Comparison of ENCODE assay signal across 22 cellular contexts in genomic region chr17:42830971-42831370, GRCh38. TPM values are rescaled to one million over a fixed set of nuclear protein-coding genes. Genes with fewer than 3 reads are reported as not detected.
DNase-seq lines count a peak whose midpoint lies in the region; ATAC-seq and TF ChIP-seq lines count a peak whose summit lies in the region.
"Had no signal": no experiment of that assay in that cellular context is flagged by ENCODE, and none has a peak within 500 bp of the region (broad histone marks: within the 10 kb centered on the region; RNA-seq: fewer than 3 reads in every experiment).

No MANE protein-coding gene starts in this region.

- H3K36me3 ChIP-seq in prostate gland: no peaks in the 10 kb centered on the region

- H3K4me1 ChIP-seq in prostate gland (replicated peaks): no peaks in the 10 kb centered on the region
- H3K4me1 ChIP-seq: BE2C had no signal

- H3K4me3 ChIP-seq in prostate gland: no peak overlapping the region
- H3K4me3 ChIP-seq: A549, GM12878, GM23338 had no signal

- peaks cover 14% of the 10 kb centered on the region for H3K36me3 Mint-ChIP-seq in stimulated activated naive CD8-positive, alpha-beta T cell treated with anti-CD3 and anti-CD28 coated beads, Interleukin-15, Interleukin-2, amounts not matched to agents 100 ng/mL and 50 ng/mL, for 24 hours (ENCODE audit: low read depth)
- peaks cover 6% of the 10 kb centered on the region for H3K36me3 Mint-ChIP-seq in activated T-helper 1 cell treated with anti-CD3 and anti-CD28 coated beads, Interleukin-12 subunit alpha, Interleukin-12 subunit beta, Interleukin-2, Interleukin-4 antibody, amounts not matched to agents 30 ng/mL and 10 ng/mL and 1 ng/mL, durations not matched to agents 14 hours and 24 hours and 36 hours (ENCODE audit: low read depth)
- H3K36me3 Mint-ChIP-seq in natural killer cell (no peaks in the 10 kb centered on the region), type B pancreatic cell (no peaks in the 10 kb centered on the region)

- intact Hi-C loops in activated T-helper 1 cell treated with anti-CD3 and anti-CD28 coated beads, Interleukin-12 subunit alpha, Interleukin-12 subunit beta, Interleukin-2, Interleukin-4 antibody, amounts not matched to agents 30 ng/mL and 10 ng/mL and 1 ng/mL, durations not matched to agents 14 hours and 24 hours and 36 hours (cut with micrococcal nuclease): loop anchor here (5.0 kb wide), 1 partner anchor 151 kb away; the partner anchor contains the start of genes PTGES3L and RUNDC1
- intact Hi-C loops in natural killer cell (cut with micrococcal nuclease) (loop anchor here (5.0 to 10.0 kb wide), 2 partner anchors 151 to 654 kb away; partner anchors contain the start of genes DHX8, PTGES3L and RUNDC1), prostate gland (cut with DNase I) (loop anchor here (10.0 kb wide), 1 partner anchor 504 kb away; no protein-coding TSS in a partner anchor)

- H3K9me3 Mint-ChIP-seq in stimulated activated naive CD8-positive, alpha-beta T cell treated with anti-CD3 and anti-CD28 coated beads, Interleukin-15, Interleukin-2, amounts not matched to agents 100 ng/mL and 50 ng/mL, for 24 hours: no peaks in the 10 kb centered on the region
- H3K9me3 Mint-ChIP-seq in activated T-helper 1 cell treated with anti-CD3 and anti-CD28 coated beads, Interleukin-12 subunit alpha, Interleukin-12 subunit beta, Interleukin-2, Interleukin-4 antibody, amounts not matched to agents 30 ng/mL and 10 ng/mL and 1 ng/mL, durations not matched to agents 14 hours and 24 hours and 36 hours: no peaks in the 10 kb centered on the region
- no peaks in the 10 kb centered on the region for H3K9me3 Mint-ChIP-seq in natural killer cell
- no peaks in the 10 kb centered on the region for H3K9me3 Mint-ChIP-seq in type B pancreatic cell
- H3K9me3 Mint-ChIP-seq: GM23338 had no signal

- H3K4me3 Mint-ChIP-seq in stimulated activated naive CD8-positive, alpha-beta T cell treated with anti-CD3 and anti-CD28 coated beads, Interleukin-15, Interleukin-2, amounts not matched to agents 100 ng/mL and 50 ng/mL, for 24 hours: no peak overlapping the region
- peak overlapping the region; percentile 16 for H3K4me3 Mint-ChIP-seq in activated T-helper 1 cell treated with anti-CD3 and anti-CD28 coated beads, Interleukin-12 subunit alpha, Interleukin-12 subunit beta, Interleukin-2, Interleukin-4 antibody, amounts not matched to agents 30 ng/mL and 10 ng/mL and 1 ng/mL, durations not matched to agents 14 hours and 24 hours and 36 hours
- H3K4me3 Mint-ChIP-seq in natural killer cell (peak overlapping the region; percentile 47), type B pancreatic cell (peak overlapping the region; percentile 54)

- no peak overlapping the region for H3K27ac ChIP-seq in prostate gland
- H3K27ac ChIP-seq: A549 had no signal

- no peak for ATAC-seq in stimulated activated naive CD8-positive, alpha-beta T cell treated with anti-CD3 and anti-CD28 coated beads, Interleukin-15, Interleukin-2, amounts not matched to agents 100 U/mL and 50 U/mL, for 24 hours
- ATAC-seq in natural killer cell: no peak
- no peak for ATAC-seq in HG03439 (IDR thresholded peaks at IDR 0.05; ENCODE audit: unreplicated experiment)
- ATAC-seq: A549, GM12878, GM23338, Panc1 had no signal

- H3K27me3 Mint-ChIP-seq in stimulated activated naive CD8-positive, alpha-beta T cell treated with anti-CD3 and anti-CD28 coated beads, Interleukin-15, Interleukin-2, amounts not matched to agents 100 ng/mL and 50 ng/mL, for 24 hours: no peaks in the 10 kb centered on the region
- peaks cover 7% of the 10 kb centered on the region for H3K27me3 Mint-ChIP-seq in activated T-helper 1 cell treated with anti-CD3 and anti-CD28 coated beads, Interleukin-12 subunit alpha, Interleukin-12 subunit beta, Interleukin-2, Interleukin-4 antibody, amounts not matched to agents 30 ng/mL and 10 ng/mL and 1 ng/mL, durations not matched to agents 14 hours and 24 hours and 36 hours (ENCODE audit: insufficient read depth)
- H3K27me3 Mint-ChIP-seq in natural killer cell (ENCODE audit: low read depth in 2 of 2) (peaks cover 9 to 13% of the 10 kb centered on the region in 2 donors), type B pancreatic cell (peaks cover 24% of the 10 kb centered on the region)

- H3K9me3 ChIP-seq in prostate gland: no peaks in the 10 kb centered on the region
- H3K9me3 ChIP-seq: A549, BE2C had no signal

- TF ChIP-seq CTCF in natural killer cell (IDR thresholded peaks at IDR 0.05): no peak
- TF ChIP-seq CTCF in type B pancreatic cell (conservative IDR thresholded peaks at IDR 0.05): no peak
- TF ChIP-seq CTCF in prostate gland (IDR thresholded peaks at IDR 0.05): no peak

- peaks cover 25% of the 10 kb centered on the region for H3K4me1 Mint-ChIP-seq in stimulated activated naive CD8-positive, alpha-beta T cell treated with anti-CD3 and anti-CD28 coated beads, Interleukin-15, Interleukin-2, amounts not matched to agents 100 ng/mL and 50 ng/mL, for 24 hours (ENCODE audit: low read depth)
- peaks cover 19% of the 10 kb centered on the region for H3K4me1 Mint-ChIP-seq in activated T-helper 1 cell treated with anti-CD3 and anti-CD28 coated beads, Interleukin-12 subunit alpha, Interleukin-12 subunit beta, Interleukin-2, Interleukin-4 antibody, amounts not matched to agents 30 ng/mL and 10 ng/mL and 1 ng/mL, durations not matched to agents 14 hours and 24 hours and 36 hours (ENCODE audit: low read depth)
- H3K4me1 Mint-ChIP-seq in natural killer cell (peaks cover 22 to 29% of the 10 kb centered on the region in 2 donors), type B pancreatic cell (ENCODE audit: unreplicated experiment) (peaks cover 16% of the 10 kb centered on the region)

- no peak for TF ChIP-seq POLR2A in prostate gland (IDR thresholded peaks at IDR 0.05)

- no peak for DNase-seq in stimulated activated naive CD8-positive, alpha-beta T cell treated with anti-CD3 and anti-CD28 coated beads, Interleukin-15, Interleukin-2, amounts not matched to agents 100 U/mL and 50 U/mL, for 24 hours
- DNase-seq in activated T-helper 1 cell treated with anti-CD3 and anti-CD28 coated beads, Interleukin-12 subunit alpha, Interleukin-12 subunit beta, Interleukin-2, Interleukin-4 antibody, amounts not matched to agents 30 ng/mL and 10 ng/mL and 1 ng/mL, durations not matched to agents 14 hours and 24 hours and 36 hours (ENCODE audit: low spot score): no peak
- DNase-seq in natural killer cell (no peak), type B pancreatic cell (ENCODE audit: extremely low spot score, unreplicated experiment) (no peak), middle frontal gyrus (ENCODE audit: extremely low spot score, low spot score) (no peak), prostate gland (ENCODE audit: low spot score) (no peak)
- DNase-seq: BE2C; DND-41; HCEC 1CT; KBM-7; NCI-H1092 treated with DMSO at 0.1 percent for 48 hours; NCI-H2029 treated with DMSO at 0.1 percent for 48 hours; NCI-H345; NCI-H524; NCI-H774; NK-92 treated with Interleukin-12 subunit alpha and Interleukin-12 subunit beta, amount 100 ng/mL, for 24 hours had no signal

- no peaks in the 10 kb centered on the region for H3K27me3 ChIP-seq in prostate gland (replicated peaks; ENCODE audit: insufficient read depth)

- peak overlapping the region; percentile 0 for H3K27ac Mint-ChIP-seq in stimulated activated naive CD8-positive, alpha-beta T cell treated with anti-CD3 and anti-CD28 coated beads, Interleukin-15, Interleukin-2, amounts not matched to agents 100 ng/mL and 50 ng/mL, for 24 hours
- no peak overlapping the region for H3K27ac Mint-ChIP-seq in activated T-helper 1 cell treated with anti-CD3 and anti-CD28 coated beads, Interleukin-12 subunit alpha, Interleukin-12 subunit beta, Interleukin-2, Interleukin-4 antibody, amounts not matched to agents 30 ng/mL and 10 ng/mL and 1 ng/mL, durations not matched to agents 14 hours and 24 hours and 36 hours
- H3K27ac Mint-ChIP-seq in natural killer cell (peak overlapping the region in 1 of 2 donors; percentile 1), type B pancreatic cell (peak overlapping the region; percentile 14)
- H3K27ac Mint-ChIP-seq: GM23338 had no signal

RNA-seq across cellular contexts. Expression of gene PSME3, which starts 2.2 kb away (rescaled TPM):
- total RNA-seq in activated T-helper 1 cell treated with anti-CD3 and anti-CD28 coated beads, Interleukin-12 subunit alpha, Interleukin-12 subunit beta, Interleukin-2, Interleukin-4 antibody, amounts not matched to agents 30 ng/mL and 10 ng/mL and 1 ng/mL, durations not matched to agents 14 hours and 24 hours and 36 hours: 217 and 220 TPM in 2 replicates
- total RNA-seq in natural killer cell: 10 to 100 TPM; 82.8 to 92.5 (median 90.6) TPM
- 116 and 120 TPM in 2 replicates for total RNA-seq in type B pancreatic cell (ENCODE audit: low replicate concordance)
- 10 to 100 TPM; 68.5 to 71.1 TPM for total RNA-seq in prostate gland

RNA-seq across cellular contexts. Expression of gene BECN1, which starts 6.9 kb away (rescaled TPM):
- 100 and 110 TPM in 2 replicates for total RNA-seq in activated T-helper 1 cell treated with anti-CD3 and anti-CD28 coated beads, Interleukin-12 subunit alpha, Interleukin-12 subunit beta, Interleukin-2, Interleukin-4 antibody, amounts not matched to agents 30 ng/mL and 10 ng/mL and 1 ng/mL, durations not matched to agents 14 hours and 24 hours and 36 hours
- total RNA-seq in natural killer cell (100 to 1,000 TPM; 148 to 164 (median 150) TPM), type B pancreatic cell (ENCODE audit: low replicate concordance) (62.5 and 72.1 TPM in 2 replicates), prostate gland (100 to 1,000 TPM in 1 of 2 donors, 10 to 100 TPM in 1; 93.9 to 139 TPM)

RNA-seq across cellular contexts. Expression of gene AOC2, which starts 13.4 kb away (rescaled TPM):
- total RNA-seq in activated T-helper 1 cell treated with anti-CD3 and anti-CD28 coated beads, Interleukin-12 subunit alpha, Interleukin-12 subunit beta, Interleukin-2, Interleukin-4 antibody, amounts not matched to agents 30 ng/mL and 10 ng/mL and 1 ng/mL, durations not matched to agents 14 hours and 24 hours and 36 hours: 3.6 and 4.0 TPM in 2 replicates
- total RNA-seq in natural killer cell: 1 to 10 TPM; 3.0 to 3.9 (median 3.5) TPM
- total RNA-seq in type B pancreatic cell (ENCODE audit: low replicate concordance): 2.7 and 3.4 TPM in 2 replicates
- total RNA-seq in prostate gland: 1 to 10 TPM in 1 of 2 donors, under 1 TPM in 1; 0.27 to 4.9 TPM

RNA-seq across cellular contexts. Expression of gene AOC3, which starts 20.0 kb away (rescaled TPM):
- 1.9 and 3.7 TPM in 2 replicates for total RNA-seq in activated T-helper 1 cell treated with anti-CD3 and anti-CD28 coated beads, Interleukin-12 subunit alpha, Interleukin-12 subunit beta, Interleukin-2, Interleukin-4 antibody, amounts not matched to agents 30 ng/mL and 10 ng/mL and 1 ng/mL, durations not matched to agents 14 hours and 24 hours and 36 hours
- 1 to 10 TPM in 1 of 3 donors, under 1 TPM in 2; 0.52 to 1.0 (median 0.73) TPM for total RNA-seq in natural killer cell
- total RNA-seq in type B pancreatic cell (ENCODE audit: low replicate concordance): 1.5 and 2.4 TPM in 2 replicates
- total RNA-seq in prostate gland: 10 to 100 TPM; 20.7 to 57.7 TPM

RNA-seq across cellular contexts. Expression of gene CNTD1, which starts 32.3 kb away (rescaled TPM):
- total RNA-seq in activated T-helper 1 cell treated with anti-CD3 and anti-CD28 coated beads, Interleukin-12 subunit alpha, Interleukin-12 subunit beta, Interleukin-2, Interleukin-4 antibody, amounts not matched to agents 30 ng/mL and 10 ng/mL and 1 ng/mL, durations not matched to agents 14 hours and 24 hours and 36 hours: not detected in 2 replicates
- not detected for total RNA-seq in natural killer cell
- 0.46 TPM in 1 of 2 replicates, not detected in the other for total RNA-seq in type B pancreatic cell (ENCODE audit: low replicate concordance)
- total RNA-seq in prostate gland: 1 to 10 TPM; 1.4 to 7.7 TPM
- total RNA-seq: GM23338 had no signal
